ENCODE assay signal across 8 cellular contexts in the genomic region with DNA sequence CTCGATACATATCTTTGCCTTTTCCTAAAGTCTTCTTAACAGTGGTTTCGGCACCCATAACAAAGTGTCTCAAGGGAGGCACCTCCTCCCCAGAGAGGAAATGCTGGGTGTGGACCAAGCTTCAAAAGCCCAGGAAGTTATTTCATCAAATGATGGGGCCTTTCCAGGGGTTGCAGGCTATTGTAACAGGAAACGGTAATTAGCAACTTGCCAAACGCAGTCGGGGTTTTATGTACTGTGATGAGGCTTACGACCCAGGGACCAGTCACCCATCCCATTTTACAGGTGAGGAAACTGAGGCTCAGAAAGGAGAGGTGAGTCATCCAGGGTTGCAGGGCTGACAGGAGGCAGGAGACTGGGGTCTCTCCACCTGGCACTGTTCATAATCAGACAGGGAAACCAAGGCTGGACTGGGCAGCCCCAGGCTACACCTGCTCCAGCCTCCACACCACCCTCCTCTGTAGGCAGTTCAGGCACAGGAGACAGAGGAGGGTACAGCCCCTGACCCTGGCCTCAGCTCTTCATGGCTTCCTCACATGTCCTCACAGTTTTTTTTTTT. TPM values are rescaled to one million over a fixed set of nuclear protein-coding genes. Genes with fewer than 3 reads are reported as not detected.
DNase-seq lines count a peak whose midpoint lies in the region; FAIRE-seq and TF ChIP-seq lines count a peak whose summit lies in the region.

No MANE protein-coding gene starts in this region.

- no peak for FAIRE-seq in H1 (lab: Jason Lieb, UNC)

- no peaks in the 10 kb centered on the region; a peak in 1 of 7 replicates for H3K4me1 ChIP-seq in H1 (replicated peaks in 1 of 4; ENCODE audit: control insufficient read depth in 3 of 4, insufficient read depth in 4 of 4, low read length in 3 of 4)
- no peaks in the 10 kb centered on the region for H3K4me1 ChIP-seq in transverse colon

- H4K5ac ChIP-seq in H1 (ENCODE audit: insufficient read length, low read depth, low read length) = no peak overlapping the region

- no peak overlapping the region for H2AK5ac ChIP-seq in H1 (ENCODE audit: low read depth, low read length)

- 78% methylated on average over 6 of the region's 6 CpGs; no CpG with 5 or more reads in 1 of the 2 experiments for WGBS in H1 (ENCODE audit: extremely low coverage in 1 of 2, insufficient coverage in 1 of 2, insufficient read length in 1 of 2, insufficient replicate concordance in 2 of 2, low coverage in 1 of 2, low lambda C conversion rate in 2 of 2, missing lambda C conversion rate in 1 of 2), 2 experiments
- 8% methylated on average over 6 of the region's 6 CpGs; no CpG with 5 or more reads in 1 of the 2 donors for WGBS in transverse colon (ENCODE audit: low coverage in 1 of 2), 2 donors

- H4K91ac ChIP-seq in H1 (replicated peaks; ENCODE audit: insufficient read length, low read length) = peak overlapping the region; percentile 73

- TF ChIP-seq CTCF in H1 (IDR thresholded peaks at IDR 0.05; ENCODE audit: control extremely low read depth in 1 of 3, insufficient read depth in 1 of 3, low read depth in 1 of 3, low read length in 3 of 3) (no peak), transverse colon (IDR thresholded peaks at IDR 0.05) (no peak)

- no peaks in the 10 kb centered on the region for H3K36me3 ChIP-seq in H1 (ENCODE audit: control insufficient read depth in 2 of 4, insufficient read depth in 4 of 4, low read length in 3 of 4)
- no peaks in the 10 kb centered on the region for H3K36me3 ChIP-seq in transverse colon

- H3K27ac ChIP-seq in H1 (ENCODE audit: low read depth, low read length) (no peak overlapping the region), transverse colon (peak overlapping the region in 1 of 4 donors; percentile 30)

- H2BK120ac ChIP-seq in H1 (replicated peaks; ENCODE audit: low read depth, low read length) = no peak overlapping the region

- no peak overlapping the region for H3K4ac ChIP-seq in H1 (replicated peaks; ENCODE audit: insufficient read length, low read depth, low read length)

- H2AFZ ChIP-seq in H1 (ENCODE audit: low read length) = no peak overlapping the region

- TF ChIP-seq RAD21 in H1 (IDR thresholded peaks at IDR 0.05 in 1 of 2, conservative IDR thresholded peaks at IDR 0.05 in 1 of 2; ENCODE audit: low read depth in 2 of 2, low read length in 2 of 2) = no peak

- H3K4me3 ChIP-seq in H1 (ENCODE audit: extremely low read depth in 1 of 4, insufficient read depth in 2 of 4, low read depth in 3 of 4, low read length in 4 of 4) = no peak overlapping the region
- H3K4me3 ChIP-seq in transverse colon = no peak overlapping the region

- intact Hi-C loops in transverse colon (cut with DNase I; ENCODE audit: low total_unique reads) = no loop called here

- H3K23me2 ChIP-seq in H1 (ENCODE audit: low read depth, low read length) = peaks cover 5% of the 10 kb centered on the region; the same call in 1 of the 2 replicates

- no peak overlapping the region for H2BK15ac ChIP-seq in H1 (ENCODE audit: low read length)

- H3K9ac ChIP-seq in H1 (replicated peaks in 1 of 4; ENCODE audit: extremely low read depth in 1 of 4, low read depth in 3 of 4, low read length in 3 of 4) = no peak overlapping the region

- CTCF ChIA-PET in H1 (lab: Charles Lee; ENCODE audit: partially characterized antibody) = interaction anchor here (0.6 to 1.2 kb wide), 2 partner anchors 13 to 81 kb away, joined by 3 read pairs; no protein-coding TSS in a partner anchor

- H3K9me3 ChIP-seq in H1 (ENCODE audit: insufficient read depth in 2 of 2, low read depth in 1 of 2, low read length in 1 of 2) (no peaks in the 10 kb centered on the region), transverse colon (no peaks in the 10 kb centered on the region)

- H2BK5ac ChIP-seq in H1 (ENCODE audit: low read depth, low read length) = no peak overlapping the region; the same call in 1 of the 2 replicates

- no peak overlapping the region for H2BK12ac ChIP-seq in H1 (ENCODE audit: low read depth, low read length)

- H2BK20ac ChIP-seq in H1 (ENCODE audit: low read length) = no peak overlapping the region

- no peak overlapping the region for H3K23ac ChIP-seq in H1 (ENCODE audit: insufficient read length)

- POLR2A ChIA-PET in H1 (lab: Charles Lee; ENCODE audit: partially characterized antibody) = interaction anchor here (0.7 to 1.0 kb wide), 3 partner anchors 11 to 39 kb away, joined by 3 to 4 read pairs (median 3); no protein-coding TSS in a partner anchor

- H3K79me1 ChIP-seq in H1 (ENCODE audit: low read depth, low read length) = no peaks in the 10 kb centered on the region

- TF ChIP-seq POLR2A in H1 (IDR thresholded peaks at IDR 0.05; ENCODE audit: control extremely low read depth in 1 of 2, low read depth in 2 of 2, low read length in 2 of 2) = no peak
- no peak for TF ChIP-seq POLR2A in transverse colon (IDR thresholded peaks at IDR 0.05)

- no peak overlapping the region for H4K8ac ChIP-seq in H1 (ENCODE audit: extremely low read depth, insufficient read depth, low read length)

- no peak overlapping the region for H3K56ac ChIP-seq in H1 (replicated peaks; ENCODE audit: insufficient read length, low read depth, low read length)

- no peak overlapping the region for H3K14ac ChIP-seq in H1 (ENCODE audit: insufficient read length)

- no peaks in the 10 kb centered on the region for H3K79me2 ChIP-seq in H1 (ENCODE audit: control insufficient read depth in 1 of 2, insufficient read depth in 2 of 2, low read length in 2 of 2)

- in situ Hi-C loops in transverse colon (cut with MboI; ENCODE audit: low pct_ligation_motif_present in 1 of 4, low pct_unique_long_range_greater_than_20kb in 1 of 4, low sequenced_read_pairs in 3 of 4) = no loop called here

- peaks cover 0 to 3% of the 10 kb centered on the region in 2 experiments for H4K20me1 ChIP-seq in H1 (replicated peaks in 1 of 2; ENCODE audit: control insufficient read depth in 1 of 2, insufficient read depth in 2 of 2, low read length in 2 of 2)

- TF ChIP-seq EP300 in H1 (IDR thresholded peaks at IDR 0.05; ENCODE audit: borderline replicate concordance in 1 of 2, low read depth in 2 of 2, low read length in 2 of 2) = no peak
- no peak for TF ChIP-seq EP300 in transverse colon (IDR thresholded peaks at IDR 0.05; ENCODE audit: low read depth)

- H3K18ac ChIP-seq in H1 (ENCODE audit: extremely low read depth, low read length) = no peak overlapping the region

- no peaks in the 10 kb centered on the region; a peak in 1 of 7 replicates for H3K27me3 ChIP-seq in H1 (replicated peaks in 1 of 4; ENCODE audit: control insufficient read depth in 3 of 4, extremely low read depth in 1 of 4, insufficient read depth in 3 of 4, low read length in 3 of 4)
- no peaks in the 10 kb centered on the region for H3K27me3 ChIP-seq in transverse colon

- DNase-seq in activated gamma-delta T cell treated with Interleukin-2 at 50 U/mL for 16 hours (peak; percentile 72), activated gamma-delta T cell (lab: John Stamatoyannopoulos, UW) (no peak), H1 (ENCODE audit: low read depth in 1 of 2, low spot score in 2 of 2) (no peak), transverse colon (peak; percentile 16), DMS114 treated with DMSO at 0.1 percent for 48 hours (lab: John Stamatoyannopoulos, UW; ENCODE audit: unreplicated experiment) (no peak), NCI-H748 treated with DMSO at 0.1 percent for 48 hours (lab: John Stamatoyannopoulos, UW) (no peak)
- peak; percentile 42 for DNase-seq in activated CD4-positive, alpha-beta T cell treated with anti-CD3 and anti-CD28 coated beads for 1 hour
- no peak for DNase-seq in NK-92 treated with Interleukin-12 subunit alpha and Interleukin-12 subunit beta, amount 100 ng/mL, for 24 hours (lab: John Stamatoyannopoulos, UW)

- H3K4me2 ChIP-seq in H1 (ENCODE audit: insufficient read depth in 1 of 2, low read depth in 2 of 2, low read length in 2 of 2) = no peak overlapping the region

TF ChIP-seq in H1, 55 proteins besides CTCF, POLR2A, EP300 and RAD21 (continues in another document):
- TF ChIP-seq SIX5 (IDR thresholded peaks at IDR 0.05; ENCODE audit: low read depth, low read length) = no peak
- TF ChIP-seq CBX8 (IDR thresholded peaks at IDR 0.05; ENCODE audit: borderline replicate concordance, low read depth, low read length) = no peak
- no peak for TF ChIP-seq JUN (IDR thresholded peaks at IDR 0.05; ENCODE audit: low read depth, low read length)
- no peak for TF ChIP-seq KDM4A (IDR thresholded peaks at IDR 0.05; ENCODE audit: low read depth, low read length, severe bottlenecking)
- TF ChIP-seq CEBPB (IDR thresholded peaks at IDR 0.05; ENCODE audit: low read depth, low read length) = no peak
- TF ChIP-seq RNF2 (IDR thresholded peaks at IDR 0.05; ENCODE audit: borderline replicate concordance, low read depth, low read length, missing control alignments, poor library complexity, severe bottlenecking) = no peak
- no peak for TF ChIP-seq RXRA (IDR thresholded peaks at IDR 0.05; ENCODE audit: insufficient read depth, low read depth, low read length)
- TF ChIP-seq, protein P1, sequence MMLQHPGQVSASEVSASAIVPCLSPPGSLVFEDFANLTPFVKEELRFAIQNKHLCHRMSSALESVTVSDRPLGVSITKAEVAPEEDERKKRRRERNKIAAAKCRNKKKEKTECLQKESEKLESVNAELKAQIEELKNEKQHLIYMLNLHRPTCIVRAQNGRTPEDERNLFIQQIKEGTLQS (IDR thresholded peaks at IDR 0.05; ENCODE audit: insufficient read depth, low read depth, low read length) = no peak
- no peak for TF ChIP-seq ZNF274 (IDR thresholded peaks at IDR 0.05; ENCODE audit: borderline replicate concordance, extremely low read depth, low read length)
- TF ChIP-seq, protein P2, sequence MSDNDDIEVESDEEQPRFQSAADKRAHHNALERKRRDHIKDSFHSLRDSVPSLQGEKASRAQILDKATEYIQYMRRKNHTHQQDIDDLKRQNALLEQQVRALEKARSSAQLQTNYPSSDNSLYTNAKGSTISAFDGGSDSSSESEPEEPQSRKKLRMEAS (IDR thresholded peaks at IDR 0.05) = no peak
- TF ChIP-seq SAP30 (IDR thresholded peaks at IDR 0.05; ENCODE audit: insufficient read depth, insufficient replicate concordance, low read length) = no peak

RNA-seq across cellular contexts. Expression of a gene that starts 30.0 kb away (rescaled TPM):
- 5.5 and 6.2 TPM in 2 replicates for total RNA-seq in H1 (2021; fragmentation: NEBNext Ultra II Directional; extraction: Animal tissue kit (Norgen Biotek cat#: 25700))
- polyA plus RNA-seq in H1 (2011; rRNA removed) = 35.4 and 36.0 TPM in 2 replicates
- polyA plus RNA-seq in H1 (2011; cell fraction: cytosol; rRNA removed) = 22.6 TPM
- 16.8 TPM for polyA plus RNA-seq in H1 (2011; cell fraction: nucleus; rRNA removed)
- polyA plus RNA-seq in H1 (2012, experiment 1 of 2) = 6.3 to 11.3 TPM (median 8.3 TPM) in 4 replicates
- polyA plus RNA-seq in H1 (2012, experiment 2 of 2) = 10.7 TPM
- polyA plus RNA-seq in H1 (2013, experiment 1 of 2) = 8.2 TPM
- 9.4 TPM for polyA plus RNA-seq in H1 (2013, experiment 2 of 2)
- 5.2 and 7.2 TPM in 2 replicates for polyA minus RNA-seq in H1 (2011; rRNA and poly(A)+ RNA removed)
- polyA minus RNA-seq in H1 (2011; cell fraction: cytosol; rRNA and poly(A)+ RNA removed) = 8.8 TPM
- polyA minus RNA-seq in H1 (2011; cell fraction: nucleus; rRNA and poly(A)+ RNA removed) = 7.3 TPM
- 1 to 10 TPM in 2 of 4 donors, not detected in 2; 1.9 to 2.7 TPM for total RNA-seq in transverse colon

Comparison
In these comparisons a context has a peak if more than half of its experiments do, and no peak if none do; other contexts are left out.
1. DNase-seq: peak in activated gamma-delta T cell treated with Interleukin-2 at 50 U/mL for 16 hours (single experiment), activated CD4-positive, alpha-beta T cell treated with anti-CD3 and anti-CD28 coated beads for 1 hour (single experiment) and transverse colon (single experiment); none in activated gamma-delta T cell (single experiment), H1 (0 of 2), DMS114 treated with DMSO at 0.1 percent for 48 hours (single experiment), NCI-H748 treated with DMSO at 0.1 percent for 48 hours (single experiment) and NK-92 treated with Interleukin-12 subunit alpha and Interleukin-12 subunit beta, amount 100 ng/mL, for 24 hours (single experiment).